In genomic region chr6:56570434-56571359, GRCh38 we compare ENCODE assay signal across 8 cellular contexts.
A peak's percentile ranks its signal among the peaks of the same experiment; 100 is the strongest.
DNase-seq lines count a peak whose midpoint lies in the region; ATAC-seq, FAIRE-seq and TF ChIP-seq lines count a peak whose summit lies in the region.

No MANE protein-coding gene starts in this region.

- no peak overlapping the region for H3K27ac ChIP-seq in GM12878 (ENCODE audit: control insufficient read depth, insufficient read depth)

- H3K4me3 ChIP-seq in BE2C (ENCODE audit: low read depth, low read length) (no peak overlapping the region), GM12878 (no peak overlapping the region)

- RAD21 ChIA-PET in GM12878 (lab: Charles Lee; ENCODE audit: unreplicated experiment) = interaction anchor here (0.7 to 3.2 kb wide), 13 partner anchors 11 to 281 kb away, joined by 3 to 22 read pairs (median 4); no protein-coding TSS in a partner anchor

- no peaks in the 10 kb centered on the region for H3K9me3 ChIP-seq in BE2C
- H3K9me3 ChIP-seq in GM12878 (replicated peaks; ENCODE audit: control insufficient read depth, insufficient read depth, low read length) = no peaks in the 10 kb centered on the region; the same call in 2 of the 3 replicates

- no TSS peak for BruUV-seq in GM12878 (replicated peaks; lab: Mats Ljungman, UMichigan)

- in situ Hi-C loops in GM12878 (cut with MboI) = no loop called here

- TF ChIP-seq EP300 in GM12878 (IDR thresholded peaks at IDR 0.05; ENCODE audit: borderline replicate concordance in 1 of 2, control insufficient read depth in 1 of 2, low read depth in 2 of 2, low read length in 2 of 2) = no peak

- no peak for DNase-seq in BE2C
- DNase-seq in NCI-H2196 treated with DMSO at 0.1 percent for 48 hours (lab: John Stamatoyannopoulos, UW; ENCODE audit: unreplicated experiment) = peak; percentile 15
- no peak for DNase-seq in GM12878 (ENCODE audit: low read depth, low spot score)
- peak; percentile 25 for DNase-seq in kidney glomerular epithelial cell (lab: John Stamatoyannopoulos, UW)
- DNase-seq in GF-D8 (lab: John Stamatoyannopoulos, UW) = no peak
- no peak for DNase-seq in NOMO-1 (lab: John Stamatoyannopoulos, UW; ENCODE audit: unreplicated experiment in 2 of 2)

- POLR2A ChIA-PET in GM12878 (lab: Charles Lee) = interaction anchor here (1.8 kb wide), 1 partner anchor 24 kb away, joined by 5 read pairs; no protein-coding TSS in a partner anchor

- WGBS in GM12878 (ENCODE audit: insufficient coverage, insufficient replicate concordance, low lambda C conversion rate, missing lambda C conversion rate) = 49% methylated on average over 8 of the region's 8 CpGs

- TF ChIP-seq RAD21 in GM12878 (IDR thresholded peaks at IDR 0.05; ENCODE audit: insufficient read depth, low read depth, low read length) = 0 out of 2 replicates have a peak, but pooled peaks have one; percentile 30

- H4K20me1 ChIP-seq in GM12878 (ENCODE audit: control insufficient read depth, insufficient read depth) = no peaks in the 10 kb centered on the region

- H3K4me1 ChIP-seq in BE2C = peaks cover 33% of the 10 kb centered on the region
- no peaks in the 10 kb centered on the region for H3K4me1 ChIP-seq in GM12878 (ENCODE audit: control insufficient read depth, insufficient read depth, low read length)

- FAIRE-seq in GM12878 (lab: Jason Lieb, UNC) = peak; percentile 75

- SMC1A ChIA-PET in GM12878 (lab: Charles Lee; ENCODE audit: uncharacterized antibody, unreplicated experiment) = interaction anchor here (0.5 to 3.2 kb wide), 26 partner anchors 9 to 318 kb away, joined by 3 to 17 read pairs (median 3); no protein-coding TSS in a partner anchor

- CTCF ChIA-PET in GM12878 (lab: Yijun Ruan, JAX) = interaction anchor here (0.6 to 3.1 kb wide), 49 partner anchors 9 to 965 kb away, joined by 3 to 29 read pairs (median 5); no protein-coding TSS in a partner anchor

- ATAC-seq in GM18520 (IDR thresholded peaks at IDR 0.05; ENCODE audit: unreplicated experiment) (peak; percentile 73), HG03060 (IDR thresholded peaks at IDR 0.05; ENCODE audit: low read depth, unreplicated experiment) (peak; percentile 67), GM12878 (peak; percentile 88)

- no peak overlapping the region for H2AFZ ChIP-seq in GM12878 (ENCODE audit: control insufficient read depth, low read depth, low read length)

- H3K4me2 ChIP-seq in GM12878 (ENCODE audit: control insufficient read depth, insufficient read depth) = no peak overlapping the region

- H3K27me3 ChIP-seq in BE2C = no peaks in the 10 kb centered on the region
- H3K27me3 ChIP-seq in GM12878 (replicated peaks in 1 of 2; ENCODE audit: control insufficient read depth in 2 of 2, insufficient read depth in 2 of 2, low read length in 1 of 2) = no peaks in the 10 kb centered on the region

- H3K79me2 ChIP-seq in GM12878 (ENCODE audit: control insufficient read depth, insufficient read depth, low read length) = no peaks in the 10 kb centered on the region

- TF ChIP-seq CTCF in BE2C (IDR thresholded peaks at IDR 0.05; ENCODE audit: low read depth, low read length) (peak; percentile 76), GM12878 (IDR thresholded peaks at IDR 0.05 in 2 of 3, conservative IDR thresholded peaks at IDR 0.05 in 1 of 3; ENCODE audit: control insufficient read depth in 2 of 3, extremely low read depth in 1 of 3, insufficient read depth in 1 of 3, low read depth in 3 of 3, low read length in 3 of 3) (peak; percentile 50 to 51 (median 51))

- no peak overlapping the region for H3K9ac ChIP-seq in GM12878 (ENCODE audit: control insufficient read depth, insufficient read depth, low read length)

- H3K36me3 ChIP-seq in BE2C (peaks cover 3% of the 10 kb centered on the region), GM12878 (ENCODE audit: control insufficient read depth in 2 of 2, insufficient read depth in 2 of 2, low read length in 1 of 2) (peaks cover 6 to 19% of the 10 kb centered on the region in 2 experiments)

- intact Hi-C loops in GM12878 (cut with micrococcal nuclease; ENCODE audit: unreplicated experiment) = loop anchor here (1.0 kb wide), 1 partner anchor 211 kb away; no protein-coding TSS in a partner anchor

- no peak for TF ChIP-seq POLR2A in GM12878 (IDR thresholded peaks at IDR 0.05; ENCODE audit: low read depth, low read length)

TF ChIP-seq in GM12878, 131 proteins besides CTCF, POLR2A, EP300 and RAD21:
- TF ChIP-seq JUND (IDR thresholded peaks at IDR 0.05; ENCODE audit: low read depth, low read length) (no peak), GATAD2B (conservative IDR thresholded peaks at IDR 0.05; ENCODE audit: low read depth) (no peak), SREBF2 (IDR thresholded peaks at IDR 0.05; ENCODE audit: low read length) (no peak), IRF4 (IDR thresholded peaks at IDR 0.05; ENCODE audit: low read depth, low read length) (no peak), BHLHE40 (IDR thresholded peaks at IDR 0.05; ENCODE audit: borderline replicate concordance in 1 of 2, low read depth in 2 of 2, low read length in 1 of 2) (peak in 1 of 2 experiments; percentile 62; a peak in 2 of 4 replicates), SMAD1 (IDR thresholded peaks at IDR 0.05; ENCODE audit: low read depth, partially characterized antibody) (no peak), ASH2L (IDR thresholded peaks at IDR 0.05; ENCODE audit: borderline replicate concordance, low read depth) (no peak), ESRRA (IDR thresholded peaks at IDR 0.05; ENCODE audit: low read length) (no peak), ETV6 (conservative IDR thresholded peaks at IDR 0.05 in 1 of 2, IDR thresholded peaks at IDR 0.05 in 1 of 2; ENCODE audit: borderline replicate concordance in 1 of 2, low read depth in 1 of 2) (no peak), SIX5 (IDR thresholded peaks at IDR 0.05; ENCODE audit: low read depth, low read length, severe bottlenecking) (no peak), LARP7 (IDR thresholded peaks at IDR 0.05) (no peak), TAF1 (IDR thresholded peaks at IDR 0.05; ENCODE audit: borderline replicate concordance, low read depth, low read length) (no peak), RCOR1 (conservative IDR thresholded peaks at IDR 0.05; ENCODE audit: low read depth, low read length) (no peak), SMC3 (IDR thresholded peaks at IDR 0.05; ENCODE audit: borderline replicate concordance, low read length) (peak; percentile 46; the same call in 1 of the 2 replicates), ZNF207 (IDR thresholded peaks at IDR 0.05; ENCODE audit: borderline replicate concordance) (no peak), ZBTB11 (CRISPR knock-in tag; IDR thresholded peaks at IDR 0.05) (no peak)

Comparison
In these comparisons a context has a peak if more than half of its experiments do, and no peak if none do; other contexts are left out.
1. DNase-seq: peak in NCI-H2196 treated with DMSO at 0.1 percent for 48 hours (single experiment) and kidney glomerular epithelial cell (single experiment); none in BE2C (single experiment), GM12878 (single experiment), GF-D8 (single experiment) and NOMO-1 (0 of 2).
2. Peak in every context shown above with its lines, with median percentiles within 50 percentile points of each other: ATAC-seq.